ENCODE assay signal across 8 cellular contexts in genomic region chr15:41493205-41493901, GRCh38. TPM values are rescaled to one million over a fixed set of nuclear protein-coding genes. Genes with fewer than 3 reads are reported as not detected.
A peak's percentile ranks its signal among the peaks of the same experiment; 100 is the strongest.
DNase-seq lines count a peak whose midpoint lies in the region; ATAC-seq lines count a peak whose summit lies in the region.

Gene ITPKA (plus strand): TSS chr15:41493874. CDS start chr15:41493928, 54 bp downstream.

- H3K4me1 Mint-ChIP-seq in naive B cell: peaks cover 11 to 17% (median 13%) of the 10 kb centered on the region in 3 donors
- peaks cover 34% of the 10 kb centered on the region for H3K4me1 Mint-ChIP-seq in stimulated activated effector memory CD8-positive, alpha-beta T cell treated with anti-CD3 and anti-CD28 coated beads, Interleukin-12 subunit alpha, Interleukin-12 subunit beta, amount 100 ng/mL, for 72 hours

- peak; percentile 60 for ATAC-seq in HG03378 (IDR thresholded peaks at IDR 0.05; ENCODE audit: unreplicated experiment)
- peak; percentile 83 to 86 for ATAC-seq in naive B cell (ENCODE audit: low read depth in 2 of 2)
- peak; percentile 89 for ATAC-seq in stimulated activated effector memory CD8-positive, alpha-beta T cell treated with anti-CD3 and anti-CD28 coated beads, Interleukin-12 subunit alpha, Interleukin-12 subunit beta, amount 100 ng/mL, for 72 hours

- H3K27ac Mint-ChIP-seq in naive B cell: peak within 1 kb of the TSS in 4 of 6 donors; percentile 63 to 78 (median 68)
- peak within 1 kb of the TSS; percentile 88 for H3K27ac Mint-ChIP-seq in stimulated activated effector memory CD8-positive, alpha-beta T cell treated with anti-CD3 and anti-CD28 coated beads, Interleukin-12 subunit alpha, Interleukin-12 subunit beta, amount 100 ng/mL, for 72 hours

- H3K27ac ChIP-seq in BLaER1 (peak within 1 kb of the TSS; percentile 65; the same call in 1 of the 2 replicates), epithelial cell of prostate (peak within 1 kb of the TSS; percentile 6)

- peaks cover 0 to 8% of the 10 kb centered on the region in 2 donors for H3K36me3 Mint-ChIP-seq in naive B cell
- peaks cover 17% of the 10 kb centered on the region for H3K36me3 Mint-ChIP-seq in stimulated activated effector memory CD8-positive, alpha-beta T cell treated with anti-CD3 and anti-CD28 coated beads, Interleukin-12 subunit alpha, Interleukin-12 subunit beta, amount 100 ng/mL, for 72 hours

- peak within 1 kb of the TSS; percentile 96 for H3K4me2 ChIP-seq in BLaER1

- no peaks in the 10 kb centered on the region for H3K9me3 Mint-ChIP-seq in naive B cell
- H3K9me3 Mint-ChIP-seq in stimulated activated effector memory CD8-positive, alpha-beta T cell treated with anti-CD3 and anti-CD28 coated beads, Interleukin-12 subunit alpha, Interleukin-12 subunit beta, amount 100 ng/mL, for 72 hours: no peaks in the 10 kb centered on the region

- H3K4me3 Mint-ChIP-seq in naive B cell: peak within 1 kb of the TSS; percentile 83 to 93 (median 86)
- H3K4me3 Mint-ChIP-seq in stimulated activated effector memory CD8-positive, alpha-beta T cell treated with anti-CD3 and anti-CD28 coated beads, Interleukin-12 subunit alpha, Interleukin-12 subunit beta, amount 100 ng/mL, for 72 hours: peak within 1 kb of the TSS; percentile 75

- H3K4me1 ChIP-seq in BLaER1: peaks cover 60% of the 10 kb centered on the region

- no peaks in the 10 kb centered on the region for H3K36me3 ChIP-seq in BLaER1

- no peaks in the 10 kb centered on the region for H3K9me3 ChIP-seq in BLaER1

- H3K4me3 ChIP-seq in BLaER1: peak within 1 kb of the TSS; percentile 74

- peak within 1 kb of the TSS; percentile 76 for H3K9ac ChIP-seq in BLaER1

- peaks cover 41 to 65% (median 48%) of the 10 kb centered on the region in 3 donors for H3K27me3 Mint-ChIP-seq in naive B cell

- peaks cover 59% of the 10 kb centered on the region for H3K27me3 ChIP-seq in BLaER1

- DNase-seq in GM19238 (ENCODE audit: insufficient read length, low spot score) (peak; percentile 88), NOMO-1 (lab: John Stamatoyannopoulos, UW; ENCODE audit: unreplicated experiment in 2 of 2) (peak; percentile 65 to 67), epithelial cell of prostate (ENCODE audit: low read depth, low spot score) (no peak), naive B cell (peak; percentile 82)
- peak; percentile 94 for DNase-seq in activated CD8-positive, alpha-beta memory T cell treated with anti-CD3 and anti-CD28 coated beads, Interleukin-2, amount 50 U/mL, for 48 hours
- DNase-seq in stimulated activated effector memory CD8-positive, alpha-beta T cell treated with anti-CD3 and anti-CD28 coated beads, Interleukin-12 subunit alpha, Interleukin-12 subunit beta, amount 100 ng/mL, for 72 hours (ENCODE audit: low spot score in 2 of 2): peak; percentile 83 to 92

- H4K20me1 ChIP-seq in BLaER1: peaks cover 37% of the 10 kb centered on the region

RNA-seq across cellular contexts. Expression of gene ITPKA, which starts in this region (rescaled TPM):
- not detected for polyA plus RNA-seq in naive B cell (ENCODE audit: low read depth in 6 of 6)

Comparison
In these comparisons a context has a peak if more than half of its experiments do, and no peak if none do; other contexts are left out.
1. Peak in DNase-seq and ATAC-seq in naive B cell; RNA of the gene not detected or under 1 TPM.